Comparison of ENCODE assay signal across 20 cellular contexts in the genomic region with DNA sequence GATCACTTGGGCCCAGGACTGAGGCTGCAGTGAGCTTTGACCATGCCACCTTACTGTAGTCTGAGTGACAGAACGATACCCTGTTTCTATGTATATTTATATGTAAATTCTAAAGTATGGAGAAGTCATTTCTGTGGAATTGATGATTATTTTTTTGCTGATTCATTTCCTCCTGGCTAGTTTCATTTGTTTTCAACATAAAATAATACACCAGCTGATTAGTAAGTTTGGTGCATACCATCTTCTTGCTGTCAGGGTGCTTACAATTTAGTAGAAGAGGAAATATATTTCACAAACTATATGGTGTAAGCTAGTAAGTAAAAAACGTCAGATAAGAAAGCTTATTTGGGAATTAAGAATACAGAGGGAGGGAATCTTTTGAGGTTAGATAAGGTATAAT.
"Had no signal": no experiment of that assay in that cellular context is flagged by ENCODE, and none has a peak within 500 bp of the region (broad histone marks: within the 10 kb centered on the region; RNA-seq: fewer than 3 reads in every experiment).

No MANE protein-coding gene starts in this region.

- DNase-seq: activated CD4-positive, alpha-beta T cell treated with anti-CD3 and anti-CD28 coated beads for 1 hour; activated naive CD4-positive, alpha-beta T cell; activated naive CD8-positive, alpha-beta T cell treated with anti-CD3 and anti-CD28 coated beads for 36 hours; foreskin melanocyte; glutamatergic neuron; hypothalamus; left lung; mammary epithelial cell; midbrain; right lobe of liver; stimulated activated CD4-positive, alpha-beta T cell treated with anti-CD3 and anti-CD28 coated beads, Interleukin-4, amount 100 ng/mL, for 24 hours; T-helper 1 cell; T-helper 9 cell; testis; WERI-Rb-1 had no signal

- H3K27ac ChIP-seq: coronary artery, left lung, parathyroid adenoma, right lobe of liver, testis, WERI-Rb-1 had no signal

- H3K36me3 ChIP-seq: left lung, right lobe of liver, WERI-Rb-1 had no signal

- H3K4me3 ChIP-seq: coronary artery, left lung, right lobe of liver, smooth muscle cell, testis had no signal

- H3K9ac ChIP-seq: parathyroid adenoma had no signal

- H3K27me3 ChIP-seq: left lung, right lobe of liver, testis had no signal

- H3K9me3 ChIP-seq: left lung, right lobe of liver, testis had no signal

- H2AFZ ChIP-seq: parathyroid adenoma had no signal

- ATAC-seq: esophagus mucosa; left lung; right lobe of liver; stimulated activated effector memory CD8-positive, alpha-beta T cell treated with anti-CD3 and anti-CD28 coated beads, Interleukin-12 subunit alpha, Interleukin-12 subunit beta, amount 100 ng/mL, for 72 hours had no signal

- H3K4me1 ChIP-seq: left lung, parathyroid adenoma, right lobe of liver, testis had no signal

- H3K79me2 ChIP-seq: parathyroid adenoma had no signal
